19 cellular contexts compared by ENCODE assay signal in genomic region chr11:64327993-64328392, GRCh38. TPM values are rescaled to one million over a fixed set of nuclear protein-coding genes. Genes with fewer than 3 reads are reported as not detected.
DNase-seq lines count a peak whose midpoint lies in the region; ATAC-seq, FAIRE-seq and TF ChIP-seq lines count a peak whose summit lies in the region.
"Had no signal": no experiment of that assay in that cellular context is flagged by ENCODE, and none has a peak within 500 bp of the region (broad histone marks: within the 10 kb centered on the region; RNA-seq: fewer than 3 reads in every experiment).

No MANE protein-coding gene starts in this region.

- H3K4me3 ChIP-seq in mucosa of descending colon: no peak overlapping the region
- H3K4me3 ChIP-seq in small intestine (ENCODE audit: low read depth in 1 of 2, low read length in 2 of 2): no peak overlapping the region
- H3K4me3 ChIP-seq: A549, HAP-1 had no signal

- H3K4me1 ChIP-seq in mucosa of descending colon (ENCODE audit: low read depth) (peaks cover 30% of the 10 kb centered on the region), small intestine (ENCODE audit: control insufficient read depth in 2 of 2, insufficient read depth in 1 of 2, low read depth in 1 of 2, low read length in 1 of 2) (peaks cover 0 to 5% of the 10 kb centered on the region in 2 donors)

- no peaks in the 10 kb centered on the region for H3K27me3 ChIP-seq in small intestine (ENCODE audit: control insufficient read depth in 2 of 2, insufficient read depth in 2 of 2, low read length in 2 of 2)

- H3K9me3 ChIP-seq in mucosa of descending colon: no peaks in the 10 kb centered on the region
- H3K9me3 ChIP-seq in small intestine (ENCODE audit: control insufficient read depth, low read depth): no peaks in the 10 kb centered on the region
- H3K9me3 ChIP-seq: A549, HAP-1 had no signal

- DNase-seq in mucosa of descending colon (peak in 2 of 3 donors; percentile 53 to 82), small intestine (peak; percentile 43), NCI-H1694 (lab: John Stamatoyannopoulos, UW) (no peak)
- DNase-seq in activated CD8-positive, alpha-beta memory T cell treated with anti-CD3 and anti-CD28 coated beads, Interleukin-2, amount 50 U/mL, for 4 hours: no peak
- DNase-seq in central memory CD4-positive, alpha-beta T cell: no peak
- DNase-seq: AML-193; CD4-positive, alpha-beta memory T cell; DMS79 treated with DMSO at 0.1 percent for 48 hours; GF-D8; GOT3; IMR-90 had no signal

- H3K36me3 ChIP-seq in mucosa of descending colon (ENCODE audit: low read depth): no peaks in the 10 kb centered on the region
- no peaks in the 10 kb centered on the region for H3K36me3 ChIP-seq in small intestine (ENCODE audit: control insufficient read depth in 2 of 2, insufficient read depth in 2 of 2, low read length in 2 of 2)
- H3K36me3 ChIP-seq: HAP-1 had no signal

- WGBS in small intestine, 3 donors: 20 to 58% (median 40%) methylated on average over 3 of the region's 3 CpGs

- TF ChIP-seq CTCF in C4-2B (conservative IDR thresholded peaks at IDR 0.05) (no peak), VCaP (conservative IDR thresholded peaks at IDR 0.05) (no peak), mucosa of descending colon (IDR thresholded peaks at IDR 0.05) (no peak)

- intact Hi-C loops in mucosa of descending colon (cut with DNase I, micrococcal nuclease): no loop called here

- FAIRE-seq in small intestine (lab: Jason Lieb, UNC): no peak
- FAIRE-seq: A549, HTR-8/SVneo had no signal

- H3K27ac ChIP-seq in C4-2B (peak overlapping the region; percentile 73; the same call in 1 of the 2 replicates), VCaP (peak overlapping the region; percentile 93), small intestine (ENCODE audit: low read depth in 1 of 2, low read length in 1 of 2) (peak overlapping the region in 1 of 2 donors; percentile 45)
- H3K27ac ChIP-seq: 22Rv1, A549 had no signal

- ATAC-seq in mucosa of descending colon: peak; percentile 24
- ATAC-seq: A549 had no signal

RNA-seq across cellular contexts. Expression of gene PRDX5, which starts 10.1 kb away (rescaled TPM):
- total RNA-seq in mucosa of descending colon: 100 to 1,000 TPM; 159 to 512 (median 353) TPM
- 100 to 1,000 TPM; 477 to 668 (median 619) TPM for polyA plus RNA-seq in small intestine

RNA-seq across cellular contexts. Expression of gene TRMT112, which starts 10.6 kb away (rescaled TPM):
- 100 to 1,000 TPM in 1 of 3 donors, 10 to 100 TPM in 2; 48.5 to 122 (median 63.5) TPM for total RNA-seq in mucosa of descending colon
- polyA plus RNA-seq in small intestine: 100 to 1,000 TPM in 2 of 3 donors, 10 to 100 TPM in 1; 99.3 to 188 (median 171) TPM

RNA-seq across cellular contexts. Expression of gene CCDC88B, which starts 12.0 kb away (rescaled TPM):
- total RNA-seq in mucosa of descending colon: 10 to 100 TPM; 13.4 to 32.5 (median 28.8) TPM
- 100 to 1,000 TPM in 2 of 3 donors, 10 to 100 TPM in 1; 32.3 to 363 (median 147) TPM for polyA plus RNA-seq in small intestine

RNA-seq across cellular contexts. Expression of gene ESRRA, which starts 22.7 kb away (rescaled TPM):
- total RNA-seq in mucosa of descending colon: 100 to 1,000 TPM; 126 to 204 (median 183) TPM
- 100 to 1,000 TPM; 192 to 417 (median 404) TPM for polyA plus RNA-seq in small intestine

RNA-seq across cellular contexts. Expression of gene CATSPERZ, which starts 27.8 kb away (rescaled TPM):
- total RNA-seq in mucosa of descending colon: not detected
- polyA plus RNA-seq in small intestine: under 1 TPM in 1 of 3 donors, not detected in 2; 0.58 TPM
- total RNA-seq: CD4-positive, alpha-beta memory T cell; IMR-90 had no signal
- polyA plus RNA-seq: BJ; CD14-positive monocyte; CD4-positive, alpha-beta memory T cell; IMR-90 had no signal

Comparison
In these comparisons a context has a peak if more than half of its experiments do, and no peak if none do; other contexts are left out.
1. DNase-seq: peak in mucosa of descending colon (2 of 3) and small intestine (single experiment); none in NCI-H1694 (single experiment), activated CD8-positive, alpha-beta memory T cell treated with anti-CD3 and anti-CD28 coated beads, Interleukin-2, amount 50 U/mL, for 4 hours (single experiment) and central memory CD4-positive, alpha-beta T cell (single experiment).